Comparison of ENCODE assay signal across 1 cellular context in the genomic region with DNA sequence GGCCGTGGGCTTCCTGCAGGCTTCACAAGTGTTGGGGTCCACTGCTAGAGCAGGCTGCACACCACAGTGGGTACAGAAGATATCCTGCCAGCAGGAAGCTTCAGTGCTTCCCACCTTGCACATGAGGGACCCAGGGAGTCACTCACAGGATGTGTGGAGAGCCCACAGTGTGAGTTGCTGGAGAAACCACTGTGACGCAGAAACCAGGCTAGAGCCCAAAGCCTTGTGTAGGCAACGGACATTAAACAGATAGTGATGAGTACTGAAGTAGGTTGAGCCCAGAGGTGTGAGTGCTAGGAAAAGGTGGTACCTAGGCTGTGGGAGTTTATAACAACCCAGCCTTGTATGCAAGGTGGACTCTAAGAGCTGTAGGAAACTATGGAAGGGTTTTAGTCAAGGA.
TF ChIP-seq lines count a peak whose summit lies in the region.

No MANE protein-coding gene starts in this region.

TF ChIP-seq in H1, 55 proteins besides CTCF, POLR2A, EP300 and RAD21:
- TF ChIP-seq SRF (IDR thresholded peaks at IDR 0.05; ENCODE audit: low read depth, low read length), result no peak
- TF ChIP-seq CHD2 (IDR thresholded peaks at IDR 0.05; ENCODE audit: low read length), result no peak
- TF ChIP-seq KDM5A (IDR thresholded peaks at IDR 0.05; ENCODE audit: low read length), result no peak
